Comparison of ENCODE assay signal across 11 cellular contexts in genomic region chr12:31491819-31492598, GRCh38.
DNase-seq lines count a peak whose midpoint lies in the region; ATAC-seq, FAIRE-seq and TF ChIP-seq lines count a peak whose summit lies in the region.
"Had no signal": no experiment of that assay in that cellular context is flagged by ENCODE, and none has a peak within 500 bp of the region (broad histone marks: within the 10 kb centered on the region; RNA-seq: fewer than 3 reads in every experiment).

No MANE protein-coding gene starts in this region.

- H3K4me3 Mint-ChIP-seq in MCF 10A (ENCODE audit: unreplicated experiment), result peak overlapping the region; percentile 53
- no peak overlapping the region for H3K4me3 Mint-ChIP-seq in memory B cell
- H3K4me3 Mint-ChIP-seq: stimulated activated naive B cell treated with anti-CD40 and anti-IgM and Interleukin-4, amounts not matched to agents 10 μg/mL and 1 μg/mL and 100 μg/mL, for 72 hours had no signal

- TF ChIP-seq CTCF in AG10803 (conservative IDR thresholded peaks at IDR 0.05; ENCODE audit: low read length), result no peak
- no peak for TF ChIP-seq CTCF in MCF 10A (IDR thresholded peaks at IDR 0.05; ENCODE audit: unreplicated experiment)
- TF ChIP-seq CTCF in BE2C (IDR thresholded peaks at IDR 0.05; ENCODE audit: low read depth, low read length), result no peak

- H3K27me3 Mint-ChIP-seq in MCF 10A (ENCODE audit: insufficient read depth, unreplicated experiment), result no peaks in the 10 kb centered on the region
- H3K27me3 Mint-ChIP-seq in memory B cell, result no peaks in the 10 kb centered on the region
- H3K27me3 Mint-ChIP-seq: stimulated activated naive B cell treated with anti-CD40 and anti-IgM and Interleukin-4, amounts not matched to agents 10 μg/mL and 1 μg/mL and 100 μg/mL, for 72 hours had no signal

- H3K36me3 Mint-ChIP-seq in MCF 10A (ENCODE audit: insufficient read depth, unreplicated experiment), result peaks cover 13% of the 10 kb centered on the region
- peaks cover 37% of the 10 kb centered on the region for H3K36me3 Mint-ChIP-seq in memory B cell

- peaks cover 38% of the 10 kb centered on the region for H3K4me1 Mint-ChIP-seq in MCF 10A (ENCODE audit: insufficient read depth, unreplicated experiment)
- peaks cover 16% of the 10 kb centered on the region for H3K4me1 Mint-ChIP-seq in memory B cell

- CTCF ChIA-PET in MCF 10A (lab: Yijun Ruan, JAX), result interaction anchor here (0.7 to 1.2 kb wide), 6 partner anchors 9 to 90 kb away, joined by 3 to 4 read pairs (median 3); no protein-coding TSS in a partner anchor

- peaks cover 7% of the 10 kb centered on the region for H3K9me3 Mint-ChIP-seq in MCF 10A (ENCODE audit: unreplicated experiment)
- no peaks in the 10 kb centered on the region for H3K9me3 Mint-ChIP-seq in memory B cell

- H3K27ac Mint-ChIP-seq in MCF 10A (ENCODE audit: low read depth, unreplicated experiment) (peak overlapping the region; percentile 67), memory B cell (peak overlapping the region; percentile 55)
- H3K27ac Mint-ChIP-seq: stimulated activated naive B cell treated with anti-CD40 and anti-IgM and Interleukin-4, amounts not matched to agents 10 μg/mL and 1 μg/mL and 100 μg/mL, for 72 hours had no signal

- peak; percentile 80 for DNase-seq in AG10803 (ENCODE audit: low read depth)
- peak; percentile 86 for DNase-seq in LHCN-M2 (ENCODE audit: low read depth)
- DNase-seq in MCF 10A (ENCODE audit: unreplicated experiment), result peak; percentile 89
- no peak for DNase-seq in memory B cell (ENCODE audit: low spot score in 2 of 2)
- DNase-seq in BE2C, result no peak
- no peak for DNase-seq in frontal cortex (ENCODE audit: low spot score in 2 of 2)
- DNase-seq in stimulated activated CD4-positive, alpha-beta T cell treated with anti-CD3 and anti-CD28 coated beads, Interleukin-4, amount 100 ng/mL, for 4 hours, result no peak
- DNase-seq: Kasumi-1; stimulated activated naive B cell treated with anti-CD40 and anti-IgM and Interleukin-4, amounts not matched to agents 10 μg/mL and 1 μg/mL and 100 μg/mL, for 72 hours; WERI-Rb-1 had no signal

- POLR2A ChIA-PET in MCF 10A (lab: Yijun Ruan, JAX), result interaction anchor here (0.6 to 4.5 kb wide), 20 partner anchors 10 to 167 kb away, joined by 3 to 64 read pairs (median 4); partner anchors contain the start of genes DENND5B and SINHCAF

- no TSS peak for BruUV-seq in MCF 10A (replicated peaks; lab: Mats Ljungman, UMichigan)

- H3K27me3 ChIP-seq in BE2C, result no peaks in the 10 kb centered on the region

- H3K36me3 ChIP-seq in BE2C, result no peaks in the 10 kb centered on the region

- no peak for FAIRE-seq in frontal cortex (lab: Jason Lieb, UNC)

- peaks cover 8% of the 10 kb centered on the region; the same call in 1 of the 2 replicates for H3K4me1 ChIP-seq in BE2C

- intact Hi-C loops in MCF 10A (cut with micrococcal nuclease), result no loop called here

- H3K9me3 ChIP-seq in BE2C, result no peaks in the 10 kb centered on the region

- ATAC-seq in memory B cell (ENCODE audit: low read depth) (no peak), HG03045 (IDR thresholded peaks at IDR 0.05; ENCODE audit: unreplicated experiment) (no peak)
- ATAC-seq: stimulated activated naive B cell treated with anti-CD40 and anti-IgM and Interleukin-4, amounts not matched to agents 10 μg/mL and 1 μg/mL and 100 μg/mL, for 72 hours had no signal

- H3K4me3 ChIP-seq in AG10803 (ENCODE audit: low read length) (no peak overlapping the region), BE2C (ENCODE audit: low read depth, low read length) (no peak overlapping the region)

Comparison
In these comparisons a context has a peak if more than half of its experiments do, and no peak if none do; other contexts are left out.
1. DNase-seq: peak in AG10803 (single experiment), LHCN-M2 (single experiment) and MCF 10A (single experiment); none in memory B cell (0 of 2), BE2C (single experiment), frontal cortex (0 of 2) and stimulated activated CD4-positive, alpha-beta T cell treated with anti-CD3 and anti-CD28 coated beads, Interleukin-4, amount 100 ng/mL, for 4 hours (0 of 2).